In the genomic region with DNA sequence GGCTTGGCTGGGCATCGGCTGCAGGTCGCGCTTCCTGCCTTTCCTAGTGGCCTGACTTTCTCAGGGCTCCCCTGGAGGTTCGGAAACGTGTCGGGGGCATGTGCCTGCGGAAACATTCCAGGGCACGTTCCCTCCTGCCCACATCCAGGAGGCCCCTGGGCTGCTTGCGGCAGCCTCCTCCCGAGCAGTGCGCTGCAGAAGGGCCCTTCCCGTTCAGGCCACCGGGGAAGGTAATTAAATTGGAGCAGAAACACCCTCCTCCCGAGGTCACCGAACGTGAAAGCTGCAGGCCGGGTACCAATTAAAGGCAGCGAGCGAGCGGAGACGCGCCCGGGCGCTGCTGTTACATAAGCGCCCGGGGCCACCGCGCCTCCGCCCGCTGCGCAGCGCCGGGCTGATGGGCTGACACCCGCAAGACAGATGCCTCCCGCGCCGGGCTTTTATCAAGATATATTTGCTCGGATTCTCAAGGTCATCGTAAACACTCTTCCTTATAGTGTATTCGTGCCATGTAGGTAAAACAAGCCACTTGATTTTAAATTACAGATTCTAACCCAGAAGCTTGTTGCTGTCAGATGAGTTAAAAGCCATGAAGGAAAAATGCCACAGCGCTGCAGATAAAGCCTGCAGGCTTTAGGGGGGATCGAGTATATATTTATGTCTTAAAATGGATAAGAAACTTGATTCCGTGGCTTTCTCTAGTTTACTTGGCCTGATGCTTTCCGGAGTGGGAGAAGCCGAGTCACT, we compare ENCODE assay signal across 8 cellular contexts. TPM values are rescaled to one million over a fixed set of nuclear protein-coding genes. Genes with fewer than 3 reads are reported as not detected.
DNase-seq lines count a peak whose midpoint lies in the region; ATAC-seq, FAIRE-seq and TF ChIP-seq lines count a peak whose summit lies in the region.

No MANE protein-coding gene starts in this region.

- H3K4me3 ChIP-seq in A549, result peak overlapping the region; percentile 41
- peak overlapping the region; percentile 55 for H3K4me3 ChIP-seq in HUES64 (ENCODE audit: low read length)
- peak overlapping the region; percentile 21 to 38 (median 36) for H3K4me3 ChIP-seq in mammary epithelial cell (replicated peaks in 1 of 3; ENCODE audit: insufficient read depth in 1 of 3, low read depth in 2 of 3, low read length in 3 of 3)
- peak overlapping the region; percentile 10 to 39 (median 15) for H3K4me3 ChIP-seq in skin epidermis

- no peak for TF ChIP-seq RAD21 in A549 (conservative IDR thresholded peaks at IDR 0.05 in 1 of 2, IDR thresholded peaks at IDR 0.05 in 1 of 2)

- H3K36me3 ChIP-seq in HUES64 (ENCODE audit: insufficient read depth, low read length) (no peaks in the 10 kb centered on the region), mammary epithelial cell (ENCODE audit: insufficient read depth, low read length) (no peaks in the 10 kb centered on the region)

- H3K27me3 ChIP-seq in HUES64 (ENCODE audit: insufficient read depth, low read length), result peaks cover 56% of the 10 kb centered on the region
- H3K27me3 ChIP-seq in mammary epithelial cell (ENCODE audit: insufficient read depth, low read length), result no peaks in the 10 kb centered on the region

- H3K9me3 ChIP-seq in A549 (no peaks in the 10 kb centered on the region), HUES64 (ENCODE audit: insufficient read depth, low read depth, low read length) (no peaks in the 10 kb centered on the region), mammary epithelial cell (replicated peaks; ENCODE audit: insufficient read depth, low read length) (no peaks in the 10 kb centered on the region)

- H2AFZ ChIP-seq in mammary epithelial cell (ENCODE audit: low read depth, low read length), result peak overlapping the region; percentile 80

- no peaks in the 10 kb centered on the region for H4K20me1 ChIP-seq in mammary epithelial cell (ENCODE audit: insufficient read depth, low read length)

- POLR2A ChIA-PET in A549 (lab: Yijun Ruan, JAX), result no interaction called here

- intact Hi-C loops in mammary epithelial cell (cut with micrococcal nuclease), result loop anchor here (1.0 kb wide), 1 partner anchor 74 kb away; no protein-coding TSS in a partner anchor

- peak overlapping the region in 1 of 2 experiments; percentile 55; a peak in 2 of 6 replicates for H3K27ac ChIP-seq in A549
- H3K27ac ChIP-seq in HUES64 (ENCODE audit: low read depth, low read length), result no peak overlapping the region
- H3K27ac ChIP-seq in mammary epithelial cell (ENCODE audit: insufficient read depth, low read depth, low read length), result peak overlapping the region; percentile 59
- peak overlapping the region in 8 of 21 experiments; percentile 14 to 63 (median 30) for H3K27ac ChIP-seq in skin epidermis

- WGBS in A549 (ENCODE audit: missing lambda C conversion rate), result 37% methylated on average over 45 of the region's 45 CpGs
- WGBS in HUES64, result 5% methylated on average over 45 of the region's 45 CpGs
- WGBS in mammary epithelial cell (ENCODE audit: low coverage, missing lambda C conversion rate), result 3% methylated on average over 34 of the region's 45 CpGs

- ATAC-seq in A549, result peak in 1 of 2 experiments; percentile 79; a peak in 4 of 6 replicates
- ATAC-seq in GM21717 (IDR thresholded peaks at IDR 0.05; ENCODE audit: unreplicated experiment), result no peak
- ATAC-seq in HG03196 (IDR thresholded peaks at IDR 0.05; ENCODE audit: unreplicated experiment), result no peak
- ATAC-seq in HG02763 (IDR thresholded peaks at IDR 0.05; ENCODE audit: unreplicated experiment), result no peak

- TF ChIP-seq CTCF in A549 (IDR thresholded peaks at IDR 0.05) (no peak), mammary epithelial cell (conservative IDR thresholded peaks at IDR 0.05 in 1 of 2, IDR thresholded peaks at IDR 0.05 in 1 of 2; ENCODE audit: extremely low read depth in 1 of 2, insufficient read depth in 1 of 2, low read depth in 1 of 2, low read length in 2 of 2) (no peak)

- H3K4me1 ChIP-seq in A549 (no peaks in the 10 kb centered on the region; the same call in 2 of the 3 replicates), HUES64 (ENCODE audit: insufficient read depth, low read length) (no peaks in the 10 kb centered on the region; the same call in 1 of the 2 replicates), mammary epithelial cell (ENCODE audit: insufficient read depth, low read length) (peaks cover 19% of the 10 kb centered on the region)

- dilution Hi-C loops in mammary epithelial cell (cut with HindIII; ENCODE audit: low sequenced_read_pairs), result no loop called here

- in situ Hi-C loops in mammary epithelial cell (cut with MboI; ENCODE audit: low sequenced_read_pairs in 2 of 2), result no loop called here

- no peak for TF ChIP-seq POLR2A in A549 (IDR thresholded peaks at IDR 0.05; ENCODE audit: low read length)

- TF ChIP-seq EP300 in A549 (IDR thresholded peaks at IDR 0.05), result no peak

- H3K79me2 ChIP-seq in mammary epithelial cell (ENCODE audit: insufficient read depth, low read length), result no peaks in the 10 kb centered on the region

- H3K4me2 ChIP-seq in A549, result peak overlapping the region; percentile 89
- peak overlapping the region; percentile 74 for H3K4me2 ChIP-seq in mammary epithelial cell (ENCODE audit: insufficient read depth, low read depth, low read length)

- DNase-seq in A549 (ENCODE audit: low read depth in 1 of 2, low spot score in 1 of 2), result no peak
- peak; percentile 75 for DNase-seq in mammary epithelial cell
- DNase-seq in iPS-NIHi11 (ENCODE audit: low spot score), result peak; percentile 60

- BruUV-seq in mammary epithelial cell (replicated peaks; lab: Mats Ljungman, UMichigan), result no TSS peak

- H3K9ac ChIP-seq in HUES64 (ENCODE audit: low read depth, low read length) (no peak overlapping the region; the same call in 1 of the 2 replicates), mammary epithelial cell (ENCODE audit: insufficient read depth, low read length) (peak overlapping the region; percentile 45)

- CTCF ChIA-PET in A549 (lab: Yijun Ruan, JAX) (interaction anchor here (1.2 kb wide), 2 partner anchors 38 to 47 kb away, joined by 3 read pairs; no protein-coding TSS in a partner anchor), mammary epithelial cell (lab: Charles Lee; ENCODE audit: low non-redundant PET) (interaction anchor here (0.6 kb wide), 2 partner anchors 41 to 103 kb away, joined by 3 to 4 read pairs; no protein-coding TSS in a partner anchor)

- FAIRE-seq in A549 (lab: Jason Lieb, UNC), result no peak

TF ChIP-seq in A549, 52 proteins besides CTCF, POLR2A, EP300 and RAD21:
- TF ChIP-seq CBX8 (IDR thresholded peaks at IDR 0.05) (no peak), KDM1A (IDR thresholded peaks at IDR 0.05; ENCODE audit: low read depth) (no peak), RCOR1 (IDR thresholded peaks at IDR 0.05; ENCODE audit: low read depth, low read length) (no peak), RARB (CRISPR knock-in tag; IDR thresholded peaks at IDR 0.05) (no peak), RNF2 (IDR thresholded peaks at IDR 0.05; ENCODE audit: borderline replicate concordance, low read depth) (no peak), HEYL (CRISPR knock-in tag; IDR thresholded peaks at IDR 0.05) (no peak), ZFP36 (IDR thresholded peaks at IDR 0.05; ENCODE audit: borderline replicate concordance, partially characterized antibody) (no peak), NPAS2 (CRISPR knock-in tag; IDR thresholded peaks at IDR 0.05; ENCODE audit: borderline replicate concordance) (no peak), EHMT2 (IDR thresholded peaks at IDR 0.05; ENCODE audit: low read depth) (no peak), TP53 (CRISPR knock-in tag; IDR thresholded peaks at IDR 0.05) (no peak), FOXS1 (CRISPR knock-in tag; IDR thresholded peaks at IDR 0.05) (no peak), SMC3 (IDR thresholded peaks at IDR 0.05) (no peak), NFE2L2 (conservative IDR thresholded peaks at IDR 0.05; ENCODE audit: low read length) (no peak), E2F6 (IDR thresholded peaks at IDR 0.05; ENCODE audit: borderline replicate concordance, low read depth) (no peak), USF2 (IDR thresholded peaks at IDR 0.05) (no peak), CEBPB (IDR thresholded peaks at IDR 0.05) (no peak), PHF8 (IDR thresholded peaks at IDR 0.05; ENCODE audit: borderline replicate concordance, low read depth) (no peak), ZC3H11A (IDR thresholded peaks at IDR 0.05) (no peak), MYC (IDR thresholded peaks at IDR 0.05; ENCODE audit: borderline replicate concordance, low read length) (no peak)
- TF ChIP-seq, protein P1, sequence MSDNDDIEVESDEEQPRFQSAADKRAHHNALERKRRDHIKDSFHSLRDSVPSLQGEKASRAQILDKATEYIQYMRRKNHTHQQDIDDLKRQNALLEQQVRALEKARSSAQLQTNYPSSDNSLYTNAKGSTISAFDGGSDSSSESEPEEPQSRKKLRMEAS (IDR thresholded peaks at IDR 0.05), result no peak

RNA-seq across cellular contexts. Expression of gene SSPN, which starts 31.4 kb away (rescaled TPM):
- polyA plus RNA-seq in A549 (2011; rRNA removed), result 2.2 and 2.6 TPM in 2 replicates
- polyA plus RNA-seq in A549 (2012; cell fraction: cytosol; rRNA removed), result 0.40 and 0.42 TPM in 2 replicates
- polyA plus RNA-seq in A549 (2012; cell fraction: nucleus; rRNA removed), result 0.15 and 0.37 TPM in 2 replicates
- 0.85 to 2.0 TPM (median 1.2 TPM) in 3 replicates for polyA plus RNA-seq in A549 (2017; fragmentation: RNase III; extraction: RNeasy Plus Mini Kit Qiagen cat#74134 plus additional on column Dnase treatment)
- polyA minus RNA-seq in A549 (2011; rRNA and poly(A)+ RNA removed), result 3.6 and 5.0 TPM in 2 replicates
- polyA plus RNA-seq in HUES64 (2013, experiment 1 of 2), result 0.50 TPM
- 1.3 TPM for polyA plus RNA-seq in HUES64 (2013, experiment 2 of 2)
- total RNA-seq in mammary epithelial cell, result 10 to 100 TPM in 1 of 2 donors, 1 to 10 TPM in 1; 1.4 to 11.0 TPM
- 2.4 TPM for polyA plus RNA-seq in mammary epithelial cell
- polyA minus RNA-seq in mammary epithelial cell, result not detected

Comparison
In these comparisons a context has a peak if more than half of its experiments do, and no peak if none do; other contexts are left out.
1. DNase-seq: peak in mammary epithelial cell (single experiment) and iPS-NIHi11 (single experiment); none in A549 (0 of 2).
2. Peak in every context shown above with its lines, with median percentiles within 50 percentile points of each other: H3K4me3 ChIP-seq.